ENCODE assay signal across 27 cellular contexts in genomic region chr17:71709271-71709670, GRCh38.
DNase-seq lines count a peak whose midpoint lies in the region; ATAC-seq, FAIRE-seq and TF ChIP-seq lines count a peak whose summit lies in the region.
"Had no signal": no experiment of that assay in that cellular context is flagged by ENCODE, and none has a peak within 500 bp of the region (broad histone marks: within the 10 kb centered on the region; RNA-seq: fewer than 3 reads in every experiment).

No MANE protein-coding gene starts in this region.

- no peaks in the 10 kb centered on the region for H3K36me3 ChIP-seq in BJ (ENCODE audit: control insufficient read depth, insufficient read depth, low read length)
- H3K36me3 ChIP-seq in astrocyte (ENCODE audit: insufficient read depth, low read length): no peaks in the 10 kb centered on the region
- H3K36me3 ChIP-seq in neural progenitor cell: no peaks in the 10 kb centered on the region
- H3K36me3 ChIP-seq: uterus had no signal

- H3K27ac ChIP-seq in astrocyte (ENCODE audit: low read depth, low read length) (no peak overlapping the region), neural progenitor cell (no peak overlapping the region)
- H3K27ac ChIP-seq: uterus had no signal

- H3K9me3 Mint-ChIP-seq in astrocyte (ENCODE audit: unreplicated experiment) (no peaks in the 10 kb centered on the region), neural progenitor cell (no peaks in the 10 kb centered on the region)
- H3K9me3 Mint-ChIP-seq in natural killer cell treated with Interleukin-12 subunit alpha and Interleukin-12 subunit beta and Interleukin-15 and Interleukin-18, amount 100 ng/mL, for 72 hours: peaks cover 7% of the 10 kb centered on the region
- H3K9me3 Mint-ChIP-seq: activated naive CD4-positive, alpha-beta T cell treated with anti-CD3 and anti-CD28 coated beads, Interleukin-2, amount 50 U/mL, for 24 hours had no signal

- DNase-seq in BJ (ENCODE audit: low read depth): peak; percentile 43
- DNase-seq in H54 (ENCODE audit: insufficient read length, low spot score): no peak
- DNase-seq in astrocyte (ENCODE audit: low read depth): peak; percentile 6
- no peak for DNase-seq in neural progenitor cell (ENCODE audit: low spot score)
- DNase-seq in ureter (ENCODE audit: low spot score): no peak
- DNase-seq in natural killer cell treated with Interleukin-12 subunit alpha and Interleukin-12 subunit beta and Interleukin-15 and Interleukin-18, amount 100 ng/mL, for 72 hours (ENCODE audit: low spot score): no peak
- DNase-seq: activated CD4-positive, alpha-beta T cell treated with anti-CD3 and anti-CD28 coated beads, Interleukin-2, amount 50 U/mL, for 4 hours; activated CD4-positive, CD25-positive, alpha-beta regulatory T cell; AML-193; aorta; CD8-positive, alpha-beta memory T cell; foreskin melanocyte; GDM1; naive B cell; NCI-H1436; NCI-H524; SIG-M5; stimulated activated CD4-positive, alpha-beta T cell treated with anti-CD3 and anti-CD28 coated beads, Interleukin-2, amount 100 ng/mL, for 48 hours; uterus had no signal

- no peak for TF ChIP-seq CTCF in BJ (IDR thresholded peaks at IDR 0.05; ENCODE audit: insufficient read depth, low read depth, low read length)
- no peak for TF ChIP-seq CTCF in astrocyte (IDR thresholded peaks at IDR 0.05; ENCODE audit: insufficient read depth, low read depth, low read length)
- TF ChIP-seq CTCF in neural progenitor cell (IDR thresholded peaks at IDR 0.05): no peak

- FAIRE-seq in H54 (lab: Jason Lieb, UNC): peak; percentile 53
- peak; percentile 29 for FAIRE-seq in astrocyte (lab: Jason Lieb, UNC)
- FAIRE-seq: endothelial cell of umbilical vein, K562 had no signal

- H3K27ac Mint-ChIP-seq in astrocyte (ENCODE audit: unreplicated experiment): no peak overlapping the region
- no peak overlapping the region for H3K27ac Mint-ChIP-seq in neural progenitor cell
- no peak overlapping the region for H3K27ac Mint-ChIP-seq in natural killer cell treated with Interleukin-12 subunit alpha and Interleukin-12 subunit beta and Interleukin-15 and Interleukin-18, amount 100 ng/mL, for 72 hours
- H3K27ac Mint-ChIP-seq: activated naive CD4-positive, alpha-beta T cell treated with anti-CD3 and anti-CD28 coated beads, Interleukin-2, amount 50 U/mL, for 24 hours; CD8-positive, alpha-beta memory T cell; naive B cell; stimulated activated effector memory CD8-positive, alpha-beta T cell treated with anti-CD3 and anti-CD28 coated beads, Interleukin-12 subunit alpha, Interleukin-12 subunit beta, amount 100 ng/mL, for 72 hours had no signal

- CTCF ChIA-PET in BJ (lab: Yijun Ruan, JAX): no interaction called here

- H3K79me2 ChIP-seq in astrocyte (ENCODE audit: insufficient read depth, low read length) (no peaks in the 10 kb centered on the region), neural progenitor cell (ENCODE audit: low read depth) (no peaks in the 10 kb centered on the region)

- POLR2A ChIA-PET in BJ (lab: Charles Lee): no interaction called here

- no peaks in the 10 kb centered on the region for H3K9me3 ChIP-seq in astrocyte (ENCODE audit: insufficient read depth, low read depth, low read length)
- H3K9me3 ChIP-seq in neural progenitor cell (ENCODE audit: low read depth): no peaks in the 10 kb centered on the region
- H3K9me3 ChIP-seq: uterus had no signal

- H3K4me3 Mint-ChIP-seq in astrocyte (ENCODE audit: unreplicated experiment): no peak overlapping the region
- no peak overlapping the region for H3K4me3 Mint-ChIP-seq in neural progenitor cell
- no peak overlapping the region for H3K4me3 Mint-ChIP-seq in natural killer cell treated with Interleukin-12 subunit alpha and Interleukin-12 subunit beta and Interleukin-15 and Interleukin-18, amount 100 ng/mL, for 72 hours
- H3K4me3 Mint-ChIP-seq: activated naive CD4-positive, alpha-beta T cell treated with anti-CD3 and anti-CD28 coated beads, Interleukin-2, amount 50 U/mL, for 24 hours; CD8-positive, alpha-beta memory T cell; central memory CD8-positive, alpha-beta T cell; naive B cell; stimulated activated effector memory CD8-positive, alpha-beta T cell treated with anti-CD3 and anti-CD28 coated beads, Interleukin-12 subunit alpha, Interleukin-12 subunit beta, amount 100 ng/mL, for 72 hours had no signal

- H3K4me1 Mint-ChIP-seq in astrocyte (ENCODE audit: low read depth, unreplicated experiment): no peaks in the 10 kb centered on the region
- peaks cover 13% of the 10 kb centered on the region for H3K4me1 Mint-ChIP-seq in neural progenitor cell
- H3K4me1 Mint-ChIP-seq in natural killer cell treated with Interleukin-12 subunit alpha and Interleukin-12 subunit beta and Interleukin-15 and Interleukin-18, amount 100 ng/mL, for 72 hours (ENCODE audit: low read depth in 2 of 2): no peaks in the 10 kb centered on the region
- H3K4me1 Mint-ChIP-seq: activated naive CD4-positive, alpha-beta T cell treated with anti-CD3 and anti-CD28 coated beads, Interleukin-2, amount 50 U/mL, for 24 hours; CD8-positive, alpha-beta memory T cell; central memory CD8-positive, alpha-beta T cell; naive B cell; stimulated activated effector memory CD8-positive, alpha-beta T cell treated with anti-CD3 and anti-CD28 coated beads, Interleukin-12 subunit alpha, Interleukin-12 subunit beta, amount 100 ng/mL, for 72 hours had no signal

- H2AFZ ChIP-seq in astrocyte (ENCODE audit: low read depth, low read length): no peak overlapping the region
- H2AFZ ChIP-seq in neural progenitor cell (replicated peaks): peak overlapping the region; percentile 82

- H3K4me2 ChIP-seq in astrocyte (ENCODE audit: low read length): no peak overlapping the region
- peak overlapping the region; percentile 46 for H3K4me2 ChIP-seq in neural progenitor cell

- H3K4me3 ChIP-seq in BJ (ENCODE audit: low read depth, low read length): no peak overlapping the region
- no peak overlapping the region for H3K4me3 ChIP-seq in astrocyte (ENCODE audit: insufficient read depth, low read depth, low read length)
- no peak overlapping the region for H3K4me3 ChIP-seq in neural progenitor cell
- H3K4me3 ChIP-seq: K562, uterus had no signal

- ATAC-seq in natural killer cell treated with Interleukin-12 subunit alpha and Interleukin-12 subunit beta and Interleukin-15 and Interleukin-18, amount 100 ng/mL, for 72 hours: no peak
- ATAC-seq in GM19397 (IDR thresholded peaks at IDR 0.05; ENCODE audit: unreplicated experiment): no peak
- ATAC-seq: HCT116; K562; Panc1; stimulated activated effector memory CD8-positive, alpha-beta T cell treated with anti-CD3 and anti-CD28 coated beads, Interleukin-12 subunit alpha, Interleukin-12 subunit beta, amount 100 ng/mL, for 72 hours had no signal

- no peaks in the 10 kb centered on the region for H4K20me1 ChIP-seq in astrocyte (ENCODE audit: insufficient read depth, low read length)
- H4K20me1 ChIP-seq in neural progenitor cell (ENCODE audit: low read depth): no peaks in the 10 kb centered on the region

- no peaks in the 10 kb centered on the region for H3K36me3 Mint-ChIP-seq in astrocyte (ENCODE audit: low read depth, unreplicated experiment)
- H3K36me3 Mint-ChIP-seq in neural progenitor cell: no peaks in the 10 kb centered on the region
- no peaks in the 10 kb centered on the region for H3K36me3 Mint-ChIP-seq in natural killer cell treated with Interleukin-12 subunit alpha and Interleukin-12 subunit beta and Interleukin-15 and Interleukin-18, amount 100 ng/mL, for 72 hours
- H3K36me3 Mint-ChIP-seq: activated naive CD4-positive, alpha-beta T cell treated with anti-CD3 and anti-CD28 coated beads, Interleukin-2, amount 50 U/mL, for 24 hours; CD8-positive, alpha-beta memory T cell; naive B cell; stimulated activated effector memory CD8-positive, alpha-beta T cell treated with anti-CD3 and anti-CD28 coated beads, Interleukin-12 subunit alpha, Interleukin-12 subunit beta, amount 100 ng/mL, for 72 hours had no signal

- H3K27me3 Mint-ChIP-seq in astrocyte (ENCODE audit: low read depth, unreplicated experiment) (no peaks in the 10 kb centered on the region), neural progenitor cell (ENCODE audit: insufficient read depth, low read depth) (peaks cover 2% of the 10 kb centered on the region)
- H3K27me3 Mint-ChIP-seq in natural killer cell treated with Interleukin-12 subunit alpha and Interleukin-12 subunit beta and Interleukin-15 and Interleukin-18, amount 100 ng/mL, for 72 hours: no peaks in the 10 kb centered on the region
- H3K27me3 Mint-ChIP-seq: central memory CD8-positive, alpha-beta T cell; naive B cell had no signal

- no peaks in the 10 kb centered on the region for H3K4me1 ChIP-seq in astrocyte (ENCODE audit: insufficient read depth, low read length)
- peaks cover 31% of the 10 kb centered on the region for H3K4me1 ChIP-seq in neural progenitor cell
- H3K4me1 ChIP-seq: uterus had no signal

- peaks cover 13% of the 10 kb centered on the region for H3F3A ChIP-seq in neural progenitor cell (ENCODE audit: low read depth)

- no peaks in the 10 kb centered on the region for H3K27me3 ChIP-seq in BJ (ENCODE audit: control insufficient read depth, insufficient read depth, low read length)
- H3K27me3 ChIP-seq in astrocyte (ENCODE audit: insufficient read depth, low read length): no peaks in the 10 kb centered on the region
- no peaks in the 10 kb centered on the region for H3K27me3 ChIP-seq in neural progenitor cell
- H3K27me3 ChIP-seq: uterus had no signal

- H3K9ac ChIP-seq in astrocyte (ENCODE audit: low read length) (no peak overlapping the region), neural progenitor cell (no peak overlapping the region)

- no peak for TF ChIP-seq POLR2A in H54 (IDR thresholded peaks at IDR 0.05; ENCODE audit: low read depth, low read length)

Comparison
In these comparisons a context has a peak if more than half of its experiments do, and no peak if none do; other contexts are left out.
1. DNase-seq: peak in BJ (single experiment) and astrocyte (single experiment); none in H54 (single experiment), neural progenitor cell (single experiment), ureter (single experiment) and natural killer cell treated with Interleukin-12 subunit alpha and Interleukin-12 subunit beta and Interleukin-15 and Interleukin-18, amount 100 ng/mL, for 72 hours (single experiment).